9 cellular contexts compared by ENCODE assay signal in genomic region chr7:36207451-36208291, GRCh38. TPM values are rescaled to one million over a fixed set of nuclear protein-coding genes. Genes with fewer than 3 reads are reported as not detected.
DNase-seq lines count a peak whose midpoint lies in the region; ATAC-seq lines count a peak whose summit lies in the region.
"Had no signal": no experiment of that assay in that cellular context is flagged by ENCODE, and none has a peak within 500 bp of the region (broad histone marks: within the 10 kb centered on the region; RNA-seq: fewer than 3 reads in every experiment).

No MANE protein-coding gene starts in this region.

- intact Hi-C loops in activated CD4-positive, alpha-beta memory T cell treated with anti-CD3 and anti-CD28 coated beads for 36 hours (cut with micrococcal nuclease) = loop anchor here (5.0 kb wide), 1 partner anchor 80 kb away; no protein-coding TSS in a partner anchor
- intact Hi-C loops in Right ventricle myocardium superior (cut with DNase I) = no loop called here

- H3K4me1 Mint-ChIP-seq in activated CD4-positive, alpha-beta memory T cell treated with anti-CD3 and anti-CD28 coated beads for 36 hours (ENCODE audit: low read depth) = peaks cover 45% of the 10 kb centered on the region

- no peak overlapping the region for H3K9ac ChIP-seq in rectal smooth muscle tissue (ENCODE audit: low read length)

- H3K27me3 ChIP-seq in rectal smooth muscle tissue (ENCODE audit: control insufficient read depth, insufficient read depth, low read length) = no peaks in the 10 kb centered on the region

- ATAC-seq in Right ventricle myocardium superior (ENCODE audit: poor library complexity) (peak; percentile 83), GM18858 (IDR thresholded peaks at IDR 0.05; ENCODE audit: unreplicated experiment) (no peak), HG03469 (IDR thresholded peaks at IDR 0.05; ENCODE audit: unreplicated experiment) (no peak)

- no peaks in the 10 kb centered on the region for H3K36me3 Mint-ChIP-seq in activated CD4-positive, alpha-beta memory T cell treated with anti-CD3 and anti-CD28 coated beads for 36 hours
- H3K36me3 Mint-ChIP-seq: naive B cell had no signal

- H3K4me3 ChIP-seq in rectal smooth muscle tissue (ENCODE audit: low read length) = no peak overlapping the region

- no peaks in the 10 kb centered on the region for H3K27me3 Mint-ChIP-seq in activated CD4-positive, alpha-beta memory T cell treated with anti-CD3 and anti-CD28 coated beads for 36 hours

- H3K36me3 ChIP-seq in rectal smooth muscle tissue (ENCODE audit: control insufficient read depth, insufficient read depth, low read length) = no peaks in the 10 kb centered on the region

- peaks cover 34% of the 10 kb centered on the region for H3K4me1 ChIP-seq in rectal smooth muscle tissue (ENCODE audit: control insufficient read depth, insufficient read depth, low read length)

- CTCF ChIA-PET in activated CD4-positive, alpha-beta memory T cell treated with anti-CD3 and anti-CD28 coated beads for 36 hours (lab: Charles Lee) = interaction anchor here (0.8 kb wide), 1 partner anchor 46 kb away, joined by 3 read pairs; no protein-coding TSS in a partner anchor

- peak overlapping the region; percentile 42 for H3K27ac Mint-ChIP-seq in activated CD4-positive, alpha-beta memory T cell treated with anti-CD3 and anti-CD28 coated beads for 36 hours

- H3K9me3 Mint-ChIP-seq in activated CD4-positive, alpha-beta memory T cell treated with anti-CD3 and anti-CD28 coated beads for 36 hours = no peaks in the 10 kb centered on the region
- H3K9me3 Mint-ChIP-seq: naive B cell had no signal

- DNase-seq in SIG-M5 treated with dmso at 0.1 percent for 504 hours (lab: John Stamatoyannopoulos, UW; ENCODE audit: unreplicated experiment) = peak; percentile 28
- DNase-seq in SIG-M5 (lab: John Stamatoyannopoulos, UW) = no peak
- DNase-seq in activated CD4-positive, alpha-beta memory T cell treated with anti-CD3 and anti-CD28 coated beads for 36 hours = peak; percentile 47
- DNase-seq in Right ventricle myocardium superior = peak; percentile 71
- no peak for DNase-seq in NCI-H1417 (lab: John Stamatoyannopoulos, UW)
- DNase-seq: naive B cell had no signal

- H3K27ac ChIP-seq in rectal smooth muscle tissue (ENCODE audit: low read depth, low read length) = peak overlapping the region; percentile 71

- no peak overlapping the region for H3K4me3 Mint-ChIP-seq in activated CD4-positive, alpha-beta memory T cell treated with anti-CD3 and anti-CD28 coated beads for 36 hours
- H3K4me3 Mint-ChIP-seq: naive B cell had no signal

- POLR2A ChIA-PET in activated CD4-positive, alpha-beta memory T cell treated with anti-CD3 and anti-CD28 coated beads for 36 hours (lab: Charles Lee) = interaction anchor here (0.6 kb wide), 1 partner anchor 35 kb away, joined by 5 read pairs; no protein-coding TSS in a partner anchor

RNA-seq across cellular contexts. Expression of gene EEPD1, which starts 54.6 kb away (rescaled TPM):
- 1 to 10 TPM; 1.2 to 1.3 TPM for total RNA-seq in activated CD4-positive, alpha-beta memory T cell treated with anti-CD3 and anti-CD28 coated beads for 36 hours
- total RNA-seq in Right ventricle myocardium superior = 10.0 TPM

Comparison
In these comparisons a context has a peak if more than half of its experiments do, and no peak if none do; other contexts are left out.
1. DNase-seq: peak in SIG-M5 treated with dmso at 0.1 percent for 504 hours (single experiment), activated CD4-positive, alpha-beta memory T cell treated with anti-CD3 and anti-CD28 coated beads for 36 hours (single experiment) and Right ventricle myocardium superior (single experiment); none in SIG-M5 (single experiment) and NCI-H1417 (0 of 3).